In genomic region chr2:10120938-10121574, GRCh38 we compare ENCODE assay signal across 8 cellular contexts. TPM values are rescaled to one million over a fixed set of nuclear protein-coding genes. Genes with fewer than 3 reads are reported as not detected.
DNase-seq lines count a peak whose midpoint lies in the region; ATAC-seq and TF ChIP-seq lines count a peak whose summit lies in the region.

No MANE protein-coding gene starts in this region.

- intact Hi-C loops in prostate gland (cut with DNase I) (loop anchor here (5.0 kb wide), 2 partner anchors 181 to 286 kb away; partner anchors contain the start of gene HPCAL1), thyroid gland (cut with DNase I) (loop anchor here (10.0 kb wide), 1 partner anchor 544 kb away; no protein-coding TSS in a partner anchor)

- H3K27ac ChIP-seq in RWPE2 (ENCODE audit: poor library complexity, severe bottlenecking): peak overlapping the region; percentile 90
- H3K27ac ChIP-seq in esophagus (ENCODE audit: low read depth in 2 of 2, low read length in 1 of 2): peak overlapping the region; percentile 83 to 89
- H3K27ac ChIP-seq in prostate gland: peak overlapping the region in 1 of 2 donors; percentile 50
- H3K27ac ChIP-seq in thyroid gland: no peak overlapping the region

- H3K36me3 ChIP-seq in RWPE2 (ENCODE audit: low read depth): peaks cover 33% of the 10 kb centered on the region
- no peaks in the 10 kb centered on the region for H3K36me3 ChIP-seq in esophagus (ENCODE audit: control insufficient read depth in 2 of 2, insufficient read depth in 2 of 2, low read length in 1 of 2)
- H3K36me3 ChIP-seq in prostate gland: no peaks in the 10 kb centered on the region
- H3K36me3 ChIP-seq in thyroid gland: no peaks in the 10 kb centered on the region

- H3K9me3 ChIP-seq in RWPE2 (ENCODE audit: severe bottlenecking) (no peaks in the 10 kb centered on the region), esophagus (ENCODE audit: control insufficient read depth in 2 of 2, insufficient read depth in 1 of 2, low read depth in 1 of 2, low read length in 1 of 2) (no peaks in the 10 kb centered on the region), prostate gland (no peaks in the 10 kb centered on the region), thyroid gland (no peaks in the 10 kb centered on the region)

- in situ Hi-C loops in ACHN (cut with HindIII; ENCODE audit: low pct_ligation_motif_present, low pct_unique_long_range_greater_than_20kb, low sequenced_read_pairs): loop anchor here (25.0 kb wide), 1 partner anchor 316 kb away; the partner anchor contains the start of gene ODC1

- peak; percentile 35 for TF ChIP-seq POLR2A in GM18526 (IDR thresholded peaks at IDR 0.05; ENCODE audit: extremely low read depth, insufficient read length)
- TF ChIP-seq POLR2A in prostate gland (IDR thresholded peaks at IDR 0.05): no peak
- TF ChIP-seq POLR2A in thyroid gland (IDR thresholded peaks at IDR 0.05): no peak

- WGBS in esophagus, 2 donors: 25 to 33% methylated on average over 9 of the region's 9 CpGs
- 37% methylated on average over 9 of the region's 9 CpGs for WGBS in prostate gland
- WGBS in thyroid gland, 2 donors: 37% methylated on average over 9 of the region's 9 CpGs

- TF ChIP-seq CTCF in RWPE2 (IDR thresholded peaks at IDR 0.05; ENCODE audit: poor library complexity, severe bottlenecking) (no peak), prostate gland (IDR thresholded peaks at IDR 0.05) (no peak), thyroid gland (IDR thresholded peaks at IDR 0.05) (no peak)

- H3K27me3 ChIP-seq in RWPE2 (ENCODE audit: insufficient read depth, poor library complexity, severe bottlenecking) (no peaks in the 10 kb centered on the region), esophagus (ENCODE audit: control insufficient read depth in 1 of 2, insufficient read depth in 2 of 2, low read length in 2 of 2) (no peaks in the 10 kb centered on the region), prostate gland (replicated peaks; ENCODE audit: insufficient read depth) (no peaks in the 10 kb centered on the region), thyroid gland (peaks cover 7% of the 10 kb centered on the region)

- ATAC-seq in RWPE2 (ENCODE audit: low read depth): no peak
- ATAC-seq in GM19452 (IDR thresholded peaks at IDR 0.05; ENCODE audit: unreplicated experiment): no peak
- ATAC-seq in HG03025 (IDR thresholded peaks at IDR 0.05; ENCODE audit: low FRiP score, unreplicated experiment): no peak

- peak; percentile 96 for DNase-seq in ACHN
- DNase-seq in RWPE2 (ENCODE audit: low spot score): no peak
- no peak for DNase-seq in prostate gland (ENCODE audit: low spot score)
- no peak for DNase-seq in thyroid gland

- H3K4me1 ChIP-seq in RWPE2 (ENCODE audit: insufficient read depth, poor library complexity, severe bottlenecking) (peaks cover 25% of the 10 kb centered on the region), esophagus (ENCODE audit: control insufficient read depth in 2 of 2, insufficient read depth in 2 of 2, low read length in 1 of 2) (peaks cover 0 to 8% of the 10 kb centered on the region in 2 donors), prostate gland (replicated peaks) (peaks cover 11% of the 10 kb centered on the region), thyroid gland (peaks cover 14 to 23% of the 10 kb centered on the region in 2 donors)

- H3K4me3 ChIP-seq in RWPE2 (ENCODE audit: severe bottlenecking) (peak overlapping the region; percentile 55), esophagus (ENCODE audit: low read depth in 1 of 2, low read length in 2 of 2) (peak overlapping the region; percentile 55 to 58), prostate gland (peak overlapping the region; percentile 43 to 59), thyroid gland (replicated peaks in 1 of 3) (peak overlapping the region in 1 of 3 donors; percentile 51)

RNA-seq across cellular contexts. Expression of gene RRM2, which starts 1.5 kb away (rescaled TPM):
- 10 to 100 TPM; 14.8 to 43.2 TPM for polyA plus RNA-seq in esophagus
- total RNA-seq in prostate gland (1 to 10 TPM; 1.9 to 6.1 TPM), thyroid gland (under 1 TPM in 3 of 4 donors, not detected in 1; 0.27 to 0.83 (median 0.75) TPM)

RNA-seq across cellular contexts. Expression of gene CYS1, which starts 40.8 kb away (rescaled TPM):
- polyA plus RNA-seq in esophagus: under 1 TPM; 0.29 to 0.94 TPM
- total RNA-seq in prostate gland (1 to 10 TPM; 1.5 to 5.2 TPM), thyroid gland (10 to 100 TPM in 1 of 4 donors, 1 to 10 TPM in 2, under 1 TPM in 1; 0.59 to 47.2 (median 2.7) TPM)

Comparison
In these comparisons a context has a peak if more than half of its experiments do, and no peak if none do; other contexts are left out.
1. H3K27ac ChIP-seq: peak in RWPE2 (single experiment) and esophagus (2 of 2); none in thyroid gland (0 of 3).